2 cellular contexts compared by ENCODE assay signal in the genomic region with DNA sequence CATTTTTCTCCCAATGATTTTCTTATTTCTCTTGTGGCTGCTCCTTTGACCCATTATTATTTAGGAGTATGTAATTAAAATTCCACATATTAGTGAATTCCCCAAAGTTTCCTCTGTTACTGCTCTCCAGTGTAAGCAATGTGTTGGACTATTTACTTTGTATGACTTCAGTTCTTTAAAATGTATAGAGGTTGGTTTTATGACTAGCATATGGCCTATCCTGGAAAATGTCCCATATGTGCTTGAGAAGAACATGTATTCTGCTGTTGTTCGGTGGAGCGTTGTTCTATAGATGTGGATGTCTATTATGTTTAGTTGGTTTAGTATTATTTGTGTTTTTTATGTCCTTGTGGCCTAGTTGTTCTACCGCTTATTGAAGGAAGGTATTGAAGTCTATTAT.
TF ChIP-seq lines count a peak whose summit lies in the region.

No MANE protein-coding gene starts in this region.

TF ChIP-seq in SK-N-SH, 30 proteins besides CTCF, POLR2A, EP300 and RAD21 (continued from another document):
- TF ChIP-seq, protein P1, sequence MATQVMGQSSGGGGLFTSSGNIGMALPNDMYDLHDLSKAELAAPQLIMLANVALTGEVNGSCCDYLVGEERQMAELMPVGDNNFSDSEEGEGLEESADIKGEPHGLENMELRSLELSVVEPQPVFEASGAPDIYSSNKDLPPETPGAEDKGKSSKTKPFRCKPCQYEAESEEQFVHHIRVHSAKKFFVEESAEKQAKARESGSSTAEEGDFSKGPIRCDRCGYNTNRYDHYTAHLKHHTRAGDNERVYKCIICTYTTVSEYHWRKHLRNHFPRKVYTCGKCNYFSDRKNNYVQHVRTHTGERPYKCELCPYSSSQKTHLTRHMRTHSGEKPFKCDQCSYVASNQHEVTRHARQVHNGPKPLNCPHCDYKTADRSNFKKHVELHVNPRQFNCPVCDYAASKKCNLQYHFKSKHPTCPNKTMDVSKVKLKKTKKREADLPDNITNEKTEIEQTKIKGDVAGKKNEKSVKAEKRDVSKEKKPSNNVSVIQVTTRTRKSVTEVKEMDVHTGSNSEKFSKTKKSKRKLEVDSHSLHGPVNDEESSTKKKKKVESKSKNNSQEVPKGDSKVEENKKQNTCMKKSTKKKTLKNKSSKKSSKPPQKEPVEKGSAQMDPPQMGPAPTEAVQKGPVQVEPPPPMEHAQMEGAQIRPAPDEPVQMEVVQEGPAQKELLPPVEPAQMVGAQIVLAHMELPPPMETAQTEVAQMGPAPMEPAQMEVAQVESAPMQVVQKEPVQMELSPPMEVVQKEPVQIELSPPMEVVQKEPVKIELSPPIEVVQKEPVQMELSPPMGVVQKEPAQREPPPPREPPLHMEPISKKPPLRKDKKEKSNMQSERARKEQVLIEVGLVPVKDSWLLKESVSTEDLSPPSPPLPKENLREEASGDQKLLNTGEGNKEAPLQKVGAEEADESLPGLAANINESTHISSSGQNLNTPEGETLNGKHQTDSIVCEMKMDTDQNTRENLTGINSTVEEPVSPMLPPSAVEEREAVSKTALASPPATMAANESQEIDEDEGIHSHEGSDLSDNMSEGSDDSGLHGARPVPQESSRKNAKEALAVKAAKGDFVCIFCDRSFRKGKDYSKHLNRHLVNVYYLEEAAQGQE (IDR thresholded peaks at IDR 0.05; ENCODE audit: low read depth, low read length): no peak
- TF ChIP-seq, protein P2, sequence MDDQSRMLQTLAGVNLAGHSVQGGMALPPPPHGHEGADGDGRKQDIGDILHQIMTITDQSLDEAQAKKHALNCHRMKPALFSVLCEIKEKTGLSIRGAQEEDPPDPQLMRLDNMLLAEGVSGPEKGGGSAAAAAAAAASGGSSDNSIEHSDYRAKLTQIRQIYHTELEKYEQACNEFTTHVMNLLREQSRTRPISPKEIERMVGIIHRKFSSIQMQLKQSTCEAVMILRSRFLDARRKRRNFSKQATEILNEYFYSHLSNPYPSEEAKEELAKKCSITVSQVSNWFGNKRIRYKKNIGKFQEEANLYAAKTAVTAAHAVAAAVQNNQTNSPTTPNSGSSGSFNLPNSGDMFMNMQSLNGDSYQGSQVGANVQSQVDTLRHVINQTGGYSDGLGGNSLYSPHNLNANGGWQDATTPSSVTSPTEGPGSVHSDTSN (IDR thresholded peaks at IDR 0.05): no peak
- TF ChIP-seq CHD2 (IDR thresholded peaks at IDR 0.05; ENCODE audit: low read length, partially characterized antibody) (no peak), JUND (IDR thresholded peaks at IDR 0.05) (no peak), ELF1 (IDR thresholded peaks at IDR 0.05) (no peak), NFIC (IDR thresholded peaks at IDR 0.05; ENCODE audit: borderline replicate concordance) (no peak), FOSL2 (IDR thresholded peaks at IDR 0.05; ENCODE audit: borderline replicate concordance, low read depth) (no peak)
- TF ChIP-seq, protein P3, sequence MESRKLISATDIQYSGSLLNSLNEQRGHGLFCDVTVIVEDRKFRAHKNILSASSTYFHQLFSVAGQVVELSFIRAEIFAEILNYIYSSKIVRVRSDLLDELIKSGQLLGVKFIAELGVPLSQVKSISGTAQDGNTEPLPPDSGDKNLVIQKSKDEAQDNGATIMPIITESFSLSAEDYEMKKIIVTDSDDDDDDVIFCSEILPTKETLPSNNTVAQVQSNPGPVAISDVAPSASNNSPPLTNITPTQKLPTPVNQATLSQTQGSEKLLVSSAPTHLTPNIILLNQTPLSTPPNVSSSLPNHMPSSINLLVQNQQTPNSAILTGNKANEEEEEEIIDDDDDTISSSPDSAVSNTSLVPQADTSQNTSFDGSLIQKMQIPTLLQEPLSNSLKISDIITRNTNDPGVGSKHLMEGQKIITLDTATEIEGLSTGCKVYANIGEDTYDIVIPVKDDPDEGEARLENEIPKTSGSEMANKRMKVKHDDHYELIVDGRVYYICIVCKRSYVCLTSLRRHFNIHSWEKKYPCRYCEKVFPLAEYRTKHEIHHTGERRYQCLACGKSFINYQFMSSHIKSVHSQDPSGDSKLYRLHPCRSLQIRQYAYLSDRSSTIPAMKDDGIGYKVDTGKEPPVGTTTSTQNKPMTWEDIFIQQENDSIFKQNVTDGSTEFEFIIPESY (IDR thresholded peaks at IDR 0.05; ENCODE audit: borderline replicate concordance, low read depth): no peak

TF ChIP-seq in SK-N-SH treated with all-trans-retinoic acid at 6 μM for 48 hours, 23 proteins besides CTCF, POLR2A, EP300 and RAD21 (continued from another document):
- TF ChIP-seq, protein P4, sequence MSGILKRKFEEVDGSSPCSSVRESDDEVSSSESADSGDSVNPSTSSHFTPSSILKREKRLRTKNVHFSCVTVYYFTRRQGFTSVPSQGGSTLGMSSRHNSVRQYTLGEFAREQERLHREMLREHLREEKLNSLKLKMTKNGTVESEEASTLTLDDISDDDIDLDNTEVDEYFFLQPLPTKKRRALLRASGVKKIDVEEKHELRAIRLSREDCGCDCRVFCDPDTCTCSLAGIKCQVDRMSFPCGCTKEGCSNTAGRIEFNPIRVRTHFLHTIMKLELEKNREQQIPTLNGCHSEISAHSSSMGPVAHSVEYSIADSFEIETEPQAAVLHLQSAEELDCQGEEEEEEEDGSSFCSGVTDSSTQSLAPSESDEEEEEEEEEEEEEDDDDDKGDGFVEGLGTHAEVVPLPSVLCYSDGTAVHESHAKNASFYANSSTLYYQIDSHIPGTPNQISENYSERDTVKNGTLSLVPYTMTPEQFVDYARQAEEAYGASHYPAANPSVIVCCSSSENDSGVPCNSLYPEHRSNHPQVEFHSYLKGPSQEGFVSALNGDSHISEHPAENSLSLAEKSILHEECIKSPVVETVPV (CRISPR knock-in tag; IDR thresholded peaks at IDR 0.05): no peak
- no peak for TF ChIP-seq ARNTL (CRISPR knock-in tag; IDR thresholded peaks at IDR 0.05; ENCODE audit: borderline replicate concordance, low read depth)
